ENCODE assay signal across 8 cellular contexts in genomic region chr10:89413398-89413912, GRCh38. TPM values are rescaled to one million over a fixed set of nuclear protein-coding genes. Genes with fewer than 3 reads are reported as not detected.
A peak's percentile ranks its signal among the peaks of the same experiment; 100 is the strongest.
DNase-seq lines count a peak whose midpoint lies in the region; TF ChIP-seq lines count a peak whose summit lies in the region.

No MANE protein-coding gene starts in this region.

- no peaks in the 10 kb centered on the region for H3K27me3 ChIP-seq in skeletal muscle satellite cell (ENCODE audit: control insufficient read depth, insufficient read depth, low read length)

- in situ Hi-C loops in ACHN (cut with HindIII; ENCODE audit: low pct_ligation_motif_present, low pct_unique_long_range_greater_than_20kb, low sequenced_read_pairs), result loop anchor here (25.0 kb wide), 1 partner anchor 149 kb away; no protein-coding TSS in a partner anchor

- H3K9me3 ChIP-seq in skeletal muscle satellite cell (replicated peaks; ENCODE audit: low read length), result no peaks in the 10 kb centered on the region

- H3K4me2 ChIP-seq in skeletal muscle satellite cell (ENCODE audit: low read length), result peak overlapping the region; percentile 90

- peaks cover 14% of the 10 kb centered on the region for H3K36me3 ChIP-seq in skeletal muscle satellite cell (ENCODE audit: insufficient read depth, low read length)

- H3K9ac ChIP-seq in skeletal muscle satellite cell (ENCODE audit: low read depth, low read length), result peak overlapping the region; percentile 96

- DNase-seq in GM12865 (ENCODE audit: low read depth), result no peak
- DNase-seq in fibroblast of pulmonary artery (ENCODE audit: low read depth), result no peak
- DNase-seq in occipital lobe (lab: John Stamatoyannopoulos, UW), result no peak
- no peak for DNase-seq in AG20443 (ENCODE audit: low spot score)
- no peak for DNase-seq in T1000 (lab: John Stamatoyannopoulos, UW)
- DNase-seq in ACHN, result no peak

- H3K4me1 ChIP-seq in skeletal muscle satellite cell (ENCODE audit: control insufficient read depth, insufficient read depth, low read length), result peaks cover 7% of the 10 kb centered on the region

- H3K4me3 ChIP-seq in GM12865 (ENCODE audit: low read depth, low read length) (peak overlapping the region; percentile 86), WI38 (ENCODE audit: low read depth, low read length) (peak overlapping the region; percentile 80), fibroblast of pulmonary artery (replicated peaks; ENCODE audit: low read depth, low read length) (peak overlapping the region; percentile 68), skeletal muscle satellite cell (ENCODE audit: low read length) (peak overlapping the region; percentile 78)

- TF ChIP-seq CTCF in GM12865 (IDR thresholded peaks at IDR 0.05; ENCODE audit: insufficient read depth, low read depth, low read length, missing control alignments), result no peak
- no peak for TF ChIP-seq CTCF in WI38 (IDR thresholded peaks at IDR 0.05; ENCODE audit: low read depth, low read length)
- no peak for TF ChIP-seq CTCF in fibroblast of pulmonary artery (IDR thresholded peaks at IDR 0.05; ENCODE audit: low read length, missing control alignments)

RNA-seq across cellular contexts. Expression of gene IFIT5, which starts 0.9 kb away (rescaled TPM):
- 17.9 and 20.3 TPM in 2 replicates for total RNA-seq in skeletal muscle satellite cell (2012; rRNA removed)
- 60.7 TPM for total RNA-seq in occipital lobe

RNA-seq across cellular contexts. Expression of gene IFIT1, which starts 21.0 kb away (rescaled TPM):
- 3.9 and 4.6 TPM in 2 replicates for total RNA-seq in skeletal muscle satellite cell (2012; rRNA removed)
- total RNA-seq in occipital lobe, result 10.0 TPM

RNA-seq across cellular contexts. Expression of gene IFIT1B, which starts 35.6 kb away (rescaled TPM):
- total RNA-seq in skeletal muscle satellite cell (2012; rRNA removed), result under 0.01 TPM in 1 of 2 replicates, not detected in the other
- total RNA-seq in occipital lobe, result 2.0 TPM
